Comparison of ENCODE assay signal across 8 cellular contexts in genomic region chr16:58462997-58463891, GRCh38. TPM values are rescaled to one million over a fixed set of nuclear protein-coding genes. Genes with fewer than 3 reads are reported as not detected.
DNase-seq lines count a peak whose midpoint lies in the region; ATAC-seq, FAIRE-seq and TF ChIP-seq lines count a peak whose summit lies in the region.

No MANE protein-coding gene starts in this region.

- FAIRE-seq in RCC 7860 (lab: Jason Lieb, UNC), result no peak

- no peaks in the 10 kb centered on the region for H3K36me3 Mint-ChIP-seq in natural killer cell treated with Interleukin-12 subunit alpha and Interleukin-12 subunit beta and Interleukin-15 and Interleukin-18, amount 100 ng/mL, for 72 hours

- TF ChIP-seq RAD21 in Ishikawa (IDR thresholded peaks at IDR 0.05; ENCODE audit: low read depth), result no peak

- no peak for TF ChIP-seq EP300 in Ishikawa (IDR thresholded peaks at IDR 0.05; ENCODE audit: borderline replicate concordance)

- DNase-seq in COLO668 (lab: John Stamatoyannopoulos, UW; ENCODE audit: unreplicated experiment) (peak; percentile 9), dermis blood vessel endothelial cell (peak; percentile 42), RCC 7860 (ENCODE audit: low spot score) (no peak), H4 (ENCODE audit: low spot score) (no peak)
- no peak for DNase-seq in natural killer cell treated with Interleukin-12 subunit alpha and Interleukin-12 subunit beta and Interleukin-15 and Interleukin-18, amount 100 ng/mL, for 72 hours (ENCODE audit: low spot score)

- H3K4me1 Mint-ChIP-seq in natural killer cell treated with Interleukin-12 subunit alpha and Interleukin-12 subunit beta and Interleukin-15 and Interleukin-18, amount 100 ng/mL, for 72 hours (ENCODE audit: low read depth in 2 of 2), result peaks cover 4 to 7% of the 10 kb centered on the region in 2 donors

- H3K4me3 Mint-ChIP-seq in natural killer cell treated with Interleukin-12 subunit alpha and Interleukin-12 subunit beta and Interleukin-15 and Interleukin-18, amount 100 ng/mL, for 72 hours, result peak overlapping the region; percentile 25

- peaks cover 19 to 28% of the 10 kb centered on the region in 2 donors for H3K27me3 Mint-ChIP-seq in natural killer cell treated with Interleukin-12 subunit alpha and Interleukin-12 subunit beta and Interleukin-15 and Interleukin-18, amount 100 ng/mL, for 72 hours

- ATAC-seq in natural killer cell treated with Interleukin-12 subunit alpha and Interleukin-12 subunit beta and Interleukin-15 and Interleukin-18, amount 100 ng/mL, for 72 hours, result peak; percentile 60 to 73
- ATAC-seq in GM19467 (IDR thresholded peaks at IDR 0.05; ENCODE audit: unreplicated experiment) (no peak), HG02678 (IDR thresholded peaks at IDR 0.05; ENCODE audit: unreplicated experiment) (no peak)

- no peak overlapping the region for H3K27ac Mint-ChIP-seq in natural killer cell treated with Interleukin-12 subunit alpha and Interleukin-12 subunit beta and Interleukin-15 and Interleukin-18, amount 100 ng/mL, for 72 hours

- no peaks in the 10 kb centered on the region for H3K9me3 Mint-ChIP-seq in natural killer cell treated with Interleukin-12 subunit alpha and Interleukin-12 subunit beta and Interleukin-15 and Interleukin-18, amount 100 ng/mL, for 72 hours

TF ChIP-seq in Ishikawa, 13 proteins besides CTCF, POLR2A, EP300 and RAD21:
- no peak for TF ChIP-seq FOXM1 (IDR thresholded peaks at IDR 0.05; ENCODE audit: borderline replicate concordance, low read depth)
- TF ChIP-seq USF1 (IDR thresholded peaks at IDR 0.05), result no peak
- peak; percentile 23; the same call in 1 of the 2 replicates for TF ChIP-seq EGR1 (IDR thresholded peaks at IDR 0.05)
- TF ChIP-seq CREB1 (IDR thresholded peaks at IDR 0.05; ENCODE audit: low read depth), result no peak

RNA-seq across cellular contexts. Expression of gene NDRG4, which starts 36.7 kb away (rescaled TPM):
- total RNA-seq in dermis blood vessel endothelial cell, result 62.6 and 89.0 TPM in 2 replicates
- total RNA-seq in natural killer cell treated with Interleukin-12 subunit alpha and Interleukin-12 subunit beta and Interleukin-15 and Interleukin-18, amount 100 ng/mL, for 72 hours, result under 1 TPM; 0.14 to 0.47 TPM
- total RNA-seq in H4 (2014; rRNA removed; shearing (Covaris generic)), result 30.0 and 31.6 TPM in 2 replicates

RNA-seq across cellular contexts. Expression of gene SETD6, which starts 52.1 kb away (rescaled TPM):
- total RNA-seq in dermis blood vessel endothelial cell, result 9.4 and 21.4 TPM in 2 replicates
- total RNA-seq in natural killer cell treated with Interleukin-12 subunit alpha and Interleukin-12 subunit beta and Interleukin-15 and Interleukin-18, amount 100 ng/mL, for 72 hours, result 10 to 100 TPM; 16.4 to 29.1 TPM
- 15.3 and 17.7 TPM in 2 replicates for total RNA-seq in H4 (2014; rRNA removed; shearing (Covaris generic))

Comparison
In these comparisons a context has a peak if more than half of its experiments do, and no peak if none do; other contexts are left out.
1. DNase-seq: peak in COLO668 (single experiment) and dermis blood vessel endothelial cell (single experiment); none in natural killer cell treated with Interleukin-12 subunit alpha and Interleukin-12 subunit beta and Interleukin-15 and Interleukin-18, amount 100 ng/mL, for 72 hours (single experiment), RCC 7860 (single experiment) and H4 (single experiment).
2. ATAC-seq: peak in natural killer cell treated with Interleukin-12 subunit alpha and Interleukin-12 subunit beta and Interleukin-15 and Interleukin-18, amount 100 ng/mL, for 72 hours (2 of 2); none in GM19467 (single experiment) and HG02678 (single experiment).
3. RNA of gene NDRG4, which starts 36.7 kb away (total RNA-seq): 62.6 to 89.0 TPM in dermis blood vessel endothelial cell and 30.0 to 31.6 TPM in H4; 0.14 to 0.47 TPM in natural killer cell treated with Interleukin-12 subunit alpha and Interleukin-12 subunit beta and Interleukin-15 and Interleukin-18, amount 100 ng/mL, for 72 hours; every median in the first group is over 10 times any median in the second.